ENCODE assay signal across 11 cellular contexts in the genomic region with DNA sequence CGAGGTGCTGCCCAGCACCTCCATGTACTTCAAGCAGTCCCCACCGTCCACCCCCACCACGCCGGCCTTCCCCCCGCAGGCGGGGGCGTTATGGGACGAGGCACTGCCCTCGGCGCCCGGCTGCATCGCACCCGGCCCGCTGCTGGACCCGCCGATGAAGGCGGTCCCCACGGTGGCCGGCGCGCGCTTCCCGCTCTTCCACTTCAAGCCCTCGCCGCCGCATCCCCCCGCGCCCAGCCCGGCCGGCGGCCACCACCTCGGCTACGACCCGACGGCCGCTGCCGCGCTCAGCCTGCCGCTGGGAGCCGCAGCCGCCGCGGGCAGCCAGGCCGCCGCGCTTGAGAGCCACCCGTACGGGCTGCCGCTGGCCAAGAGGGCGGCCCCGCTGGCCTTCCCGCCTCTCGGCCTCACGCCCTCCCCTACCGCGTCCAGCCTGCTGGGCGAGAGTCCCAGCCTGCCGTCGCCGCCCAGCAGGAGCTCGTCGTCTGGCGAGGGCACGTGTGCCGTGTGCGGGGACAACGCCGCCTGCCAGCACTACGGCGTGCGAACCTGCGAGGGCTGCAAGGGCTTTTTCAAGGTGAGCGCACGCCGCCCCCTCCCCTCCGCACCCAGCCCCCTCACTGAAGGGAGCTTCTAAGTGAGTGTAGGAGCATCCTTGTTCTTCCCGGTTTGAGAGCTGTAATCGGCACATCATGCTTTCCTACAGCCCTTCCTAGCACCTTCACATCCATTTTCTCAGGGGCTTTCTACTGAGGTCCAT. TPM values are rescaled to one million over a fixed set of nuclear protein-coding genes. Genes with fewer than 3 reads are reported as not detected.
DNase-seq lines count a peak whose midpoint lies in the region; ATAC-seq and TF ChIP-seq lines count a peak whose summit lies in the region.
"Had no signal": no experiment of that assay in that cellular context is flagged by ENCODE, and none has a peak within 500 bp of the region (broad histone marks: within the 10 kb centered on the region; RNA-seq: fewer than 3 reads in every experiment).

No MANE protein-coding gene starts in this region.

- ATAC-seq in GM21515 (IDR thresholded peaks at IDR 0.05; ENCODE audit: unreplicated experiment), result no peak

- H3K4me1 ChIP-seq in ES-I3 (ENCODE audit: insufficient read depth, low read length) (peaks cover 7% of the 10 kb centered on the region), smooth muscle cell (ENCODE audit: low read depth) (peaks cover 8% of the 10 kb centered on the region)

- intact Hi-C loops in activated T-helper 1 cell treated with anti-CD3 and anti-CD28 coated beads, Interleukin-12 subunit alpha, Interleukin-12 subunit beta, Interleukin-2, Interleukin-4 antibody, amounts not matched to agents 30 ng/mL and 10 ng/mL and 1 ng/mL, durations not matched to agents 14 hours and 24 hours and 36 hours (cut with micrococcal nuclease), result no loop called here

- H3K4me3 Mint-ChIP-seq in activated T-helper 1 cell treated with anti-CD3 and anti-CD28 coated beads, Interleukin-12 subunit alpha, Interleukin-12 subunit beta, Interleukin-2, Interleukin-4 antibody, amounts not matched to agents 30 ng/mL and 10 ng/mL and 1 ng/mL, durations not matched to agents 14 hours and 24 hours and 36 hours, result peak overlapping the region; percentile 34
- H3K4me3 Mint-ChIP-seq in glutamatergic neuron (ENCODE audit: unreplicated experiment) (peak overlapping the region; percentile 64), neural crest cell (peak overlapping the region; percentile 68)

- H3K27me3 Mint-ChIP-seq in activated T-helper 1 cell treated with anti-CD3 and anti-CD28 coated beads, Interleukin-12 subunit alpha, Interleukin-12 subunit beta, Interleukin-2, Interleukin-4 antibody, amounts not matched to agents 30 ng/mL and 10 ng/mL and 1 ng/mL, durations not matched to agents 14 hours and 24 hours and 36 hours (ENCODE audit: insufficient read depth), result peaks cover 20% of the 10 kb centered on the region
- H3K27me3 Mint-ChIP-seq in glutamatergic neuron (ENCODE audit: unreplicated experiment) (peaks cover 24% of the 10 kb centered on the region), neural crest cell (ENCODE audit: low read depth) (peaks cover 93% of the 10 kb centered on the region)

- H3K79me2 ChIP-seq in smooth muscle cell (ENCODE audit: low read depth), result no peaks in the 10 kb centered on the region

- H2AFZ ChIP-seq in smooth muscle cell (ENCODE audit: low read depth), result no peak overlapping the region

- peaks cover 83% of the 10 kb centered on the region for H3K27me3 ChIP-seq in smooth muscle cell (ENCODE audit: low read depth)

- H3K27ac Mint-ChIP-seq in activated T-helper 1 cell treated with anti-CD3 and anti-CD28 coated beads, Interleukin-12 subunit alpha, Interleukin-12 subunit beta, Interleukin-2, Interleukin-4 antibody, amounts not matched to agents 30 ng/mL and 10 ng/mL and 1 ng/mL, durations not matched to agents 14 hours and 24 hours and 36 hours, result no peak overlapping the region
- H3K27ac Mint-ChIP-seq in glutamatergic neuron (ENCODE audit: unreplicated experiment), result peak overlapping the region; percentile 8
- H3K27ac Mint-ChIP-seq in neural crest cell (ENCODE audit: unreplicated experiment), result no peak overlapping the region

- H3K9ac ChIP-seq in ES-I3 (ENCODE audit: low read depth, low read length) (peak overlapping the region; percentile 35; the same call in 1 of the 2 replicates), smooth muscle cell (ENCODE audit: low read depth) (no peak overlapping the region)

- no peak overlapping the region for H3K4me2 ChIP-seq in smooth muscle cell

- DNase-seq in activated T-helper 1 cell treated with anti-CD3 and anti-CD28 coated beads, Interleukin-12 subunit alpha, Interleukin-12 subunit beta, Interleukin-2, Interleukin-4 antibody, amounts not matched to agents 30 ng/mL and 10 ng/mL and 1 ng/mL, durations not matched to agents 14 hours and 24 hours and 36 hours (ENCODE audit: low spot score), result no peak
- peak; percentile 60 for DNase-seq in glutamatergic neuron
- no peak for DNase-seq in neural crest cell (ENCODE audit: low read depth, low spot score)
- no peak for DNase-seq in GM13977 (ENCODE audit: low spot score)
- no peak for DNase-seq in smooth muscle cell (lab: John Stamatoyannopoulos, UW; ENCODE audit: unreplicated experiment)
- no peak for DNase-seq in stimulated activated CD4-positive, alpha-beta T cell treated with anti-CD3 and anti-CD28 coated beads, Interleukin-4, amount 100 ng/mL, for 24 hours
- DNase-seq: NCI-H526 treated with DMSO at 0.1 percent for 48 hours, SHP77 treated with DMSO at 0.1 percent for 48 hours, WERI-Rb-1 had no signal

- WGBS in smooth muscle cell (ENCODE audit: low lambda C conversion rate), result 15% methylated on average over 42 of the region's 78 CpGs

- H3K36me3 ChIP-seq in ES-I3 (ENCODE audit: insufficient read depth, low read length), result no peaks in the 10 kb centered on the region
- H3K36me3 ChIP-seq in smooth muscle cell (ENCODE audit: low read depth), result peaks cover 9% of the 10 kb centered on the region
- H3K36me3 ChIP-seq: WERI-Rb-1 had no signal

- H3K9me3 ChIP-seq in ES-I3 (ENCODE audit: control insufficient read depth, insufficient read depth, low read length) (no peaks in the 10 kb centered on the region), smooth muscle cell (replicated peaks; ENCODE audit: low read depth) (no peaks in the 10 kb centered on the region)

- peaks cover 30% of the 10 kb centered on the region for H4K20me1 ChIP-seq in smooth muscle cell (ENCODE audit: low read depth)

- H3K4me1 Mint-ChIP-seq in activated T-helper 1 cell treated with anti-CD3 and anti-CD28 coated beads, Interleukin-12 subunit alpha, Interleukin-12 subunit beta, Interleukin-2, Interleukin-4 antibody, amounts not matched to agents 30 ng/mL and 10 ng/mL and 1 ng/mL, durations not matched to agents 14 hours and 24 hours and 36 hours (ENCODE audit: low read depth), result peaks cover 65% of the 10 kb centered on the region
- H3K4me1 Mint-ChIP-seq in glutamatergic neuron (ENCODE audit: low read depth, unreplicated experiment) (peaks cover 4% of the 10 kb centered on the region), neural crest cell (peaks cover 31% of the 10 kb centered on the region)

- in situ Hi-C loops in GM13977 (cut with MboI; ENCODE audit: low pct_unique_long_range_greater_than_20kb, low sequenced_read_pairs, unreplicated experiment), result loop anchor here (25.0 kb wide), 1 partner anchor 384 kb away; no protein-coding TSS in a partner anchor

- no peak overlapping the region for H3K27ac ChIP-seq in smooth muscle cell (ENCODE audit: low read depth)
- H3K27ac ChIP-seq: WERI-Rb-1 had no signal

- no peaks in the 10 kb centered on the region for H3F3A ChIP-seq in smooth muscle cell (ENCODE audit: low read depth)

- peaks cover 74% of the 10 kb centered on the region for H3K36me3 Mint-ChIP-seq in activated T-helper 1 cell treated with anti-CD3 and anti-CD28 coated beads, Interleukin-12 subunit alpha, Interleukin-12 subunit beta, Interleukin-2, Interleukin-4 antibody, amounts not matched to agents 30 ng/mL and 10 ng/mL and 1 ng/mL, durations not matched to agents 14 hours and 24 hours and 36 hours (ENCODE audit: low read depth)
- H3K36me3 Mint-ChIP-seq in glutamatergic neuron (ENCODE audit: unreplicated experiment), result peaks cover 6% of the 10 kb centered on the region
- H3K36me3 Mint-ChIP-seq in neural crest cell (ENCODE audit: low read depth), result peaks cover 12% of the 10 kb centered on the region

- no peak overlapping the region for H3K4me3 ChIP-seq in smooth muscle cell

- TF ChIP-seq CTCF in glutamatergic neuron (IDR thresholded peaks at IDR 0.05; ENCODE audit: partially characterized antibody, unreplicated experiment) (no peak), neural crest cell (conservative IDR thresholded peaks at IDR 0.05) (no peak), GM13977 (IDR thresholded peaks at IDR 0.05; ENCODE audit: extremely low read depth, insufficient read depth, missing control alignments) (no peak), smooth muscle cell (IDR thresholded peaks at IDR 0.05; ENCODE audit: borderline replicate concordance, insufficient read depth, poor library complexity, severe bottlenecking) (no peak)

- H3K9me3 Mint-ChIP-seq in activated T-helper 1 cell treated with anti-CD3 and anti-CD28 coated beads, Interleukin-12 subunit alpha, Interleukin-12 subunit beta, Interleukin-2, Interleukin-4 antibody, amounts not matched to agents 30 ng/mL and 10 ng/mL and 1 ng/mL, durations not matched to agents 14 hours and 24 hours and 36 hours, result no peaks in the 10 kb centered on the region
- H3K9me3 Mint-ChIP-seq in glutamatergic neuron (ENCODE audit: unreplicated experiment) (peaks cover 8% of the 10 kb centered on the region), neural crest cell (no peaks in the 10 kb centered on the region)

RNA-seq across cellular contexts. Expression of gene NR4A3, which starts 6.9 kb away (rescaled TPM):
- total RNA-seq in activated T-helper 1 cell treated with anti-CD3 and anti-CD28 coated beads, Interleukin-12 subunit alpha, Interleukin-12 subunit beta, Interleukin-2, Interleukin-4 antibody, amounts not matched to agents 30 ng/mL and 10 ng/mL and 1 ng/mL, durations not matched to agents 14 hours and 24 hours and 36 hours, result 68.6 and 69.5 TPM in 2 replicates
- total RNA-seq in glutamatergic neuron (ENCODE audit: unreplicated experiment), result 4.1 TPM
- total RNA-seq in neural crest cell, result 0.91 and 0.93 TPM in 2 replicates
- 23.5 and 30.4 TPM in 2 replicates for total RNA-seq in smooth muscle cell
- 7.8 and 12.8 TPM in 2 replicates for polyA plus RNA-seq in smooth muscle cell
